ENCODE assay signal across 21 cellular contexts in the genomic region with DNA sequence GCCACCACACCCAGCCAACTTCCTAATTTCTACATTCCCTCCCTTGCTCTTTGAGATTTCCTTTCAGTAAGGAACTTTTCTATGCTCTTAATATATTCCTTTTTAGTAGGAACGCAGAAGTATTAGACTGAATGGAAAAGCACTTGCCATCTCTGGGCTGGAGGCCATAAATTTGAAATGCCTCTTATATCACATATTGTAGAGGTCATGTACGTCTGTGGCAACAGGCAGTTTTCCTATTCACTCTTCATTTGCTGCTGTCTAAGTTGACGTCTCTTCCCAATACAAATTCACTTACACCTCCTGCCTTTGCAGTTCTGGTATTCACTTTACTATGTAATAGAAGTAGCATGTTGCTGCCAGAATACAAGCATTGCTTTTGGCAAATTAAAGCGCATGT.
"Had no signal": no experiment of that assay in that cellular context is flagged by ENCODE, and none has a peak within 500 bp of the region (broad histone marks: within the 10 kb centered on the region; RNA-seq: fewer than 3 reads in every experiment).

No MANE protein-coding gene starts in this region.

- H3K27me3 Mint-ChIP-seq: activated CD4-positive, alpha-beta T cell treated with anti-CD3 and anti-CD28 coated beads, Interleukin-2, amount 10 ng/mL, durations not matched to agents 7 days and 5 days; effector memory CD8-positive, alpha-beta T cell; natural killer cell treated with Interleukin-12 subunit alpha and Interleukin-12 subunit beta and Interleukin-15 and Interleukin-18, amount 100 ng/mL, for 72 hours; stimulated activated naive CD8-positive, alpha-beta T cell treated with anti-CD3 and anti-CD28 coated beads, Interleukin-15, amount 100 ng/mL, for 72 hours had no signal

- H3K9me3 Mint-ChIP-seq: effector memory CD8-positive, alpha-beta T cell; mesothelial cell of epicardium; natural killer cell treated with Interleukin-12 subunit alpha and Interleukin-12 subunit beta and Interleukin-15 and Interleukin-18, amount 100 ng/mL, for 72 hours had no signal

- H3K4me1 Mint-ChIP-seq: mesothelial cell of epicardium had no signal

- H3K27me3 ChIP-seq: breast epithelium, colonic mucosa, dorsolateral prefrontal cortex, hepatocyte, left lung, ovary, suprapubic skin, transverse colon had no signal

- H3K27ac Mint-ChIP-seq: mesothelial cell of epicardium had no signal

- H3K4me3 Mint-ChIP-seq: activated CD4-positive, alpha-beta T cell treated with anti-CD3 and anti-CD28 coated beads, Interleukin-2, amount 10 ng/mL, durations not matched to agents 7 days and 5 days; mesothelial cell of epicardium; natural killer cell treated with Interleukin-12 subunit alpha and Interleukin-12 subunit beta and Interleukin-15 and Interleukin-18, amount 100 ng/mL, for 72 hours had no signal

- H3K36me3 ChIP-seq: breast epithelium, colonic mucosa, left lung, ovary, prostate gland, suprapubic skin, transverse colon had no signal

- H3K9me3 ChIP-seq: breast epithelium, colonic mucosa, left lung, ovary, prostate gland, suprapubic skin, transverse colon had no signal

- H3K27ac ChIP-seq: breast epithelium, colonic mucosa, dorsolateral prefrontal cortex, hepatocyte, left lung, ovary, prostate gland, suprapubic skin, transverse colon had no signal

- H3K4me1 ChIP-seq: breast epithelium had no signal

- ATAC-seq: activated CD4-positive, CD25-positive, alpha-beta regulatory T cell treated with anti-CD3 and anti-CD28 coated beads, Interleukin-2, amount 50 U/mL, for 24 hours; effector memory CD8-positive, alpha-beta T cell; esophagus mucosa; left lung; natural killer cell treated with Interleukin-12 subunit alpha and Interleukin-12 subunit beta and Interleukin-15 and Interleukin-18, amount 100 ng/mL, for 72 hours; stimulated activated naive CD8-positive, alpha-beta T cell treated with anti-CD3 and anti-CD28 coated beads, Interleukin-15, amount 100 ng/mL, for 72 hours had no signal

- H3K4me3 ChIP-seq: breast epithelium, colonic mucosa, dorsolateral prefrontal cortex, hepatocyte, left lung, ovary, prostate gland, suprapubic skin, transverse colon had no signal

- DNase-seq: activated CD4-positive, alpha-beta T cell treated with anti-CD3 and anti-CD28 coated beads, Interleukin-2, amount 10 ng/mL, durations not matched to agents 7 days and 5 days; activated naive CD4-positive, alpha-beta T cell treated with Interleukin-2 at 50 U/mL for 16 hours; colonic mucosa; dorsolateral prefrontal cortex; effector memory CD8-positive, alpha-beta T cell; foreskin melanocyte; kidney glomerular epithelial cell; left lung; mammary epithelial cell; ovary; stimulated activated CD4-positive, alpha-beta T cell treated with anti-CD3 and anti-CD28 coated beads, Interleukin-4, amount 100 ng/mL, for 24 hours; stimulated activated naive CD8-positive, alpha-beta T cell treated with anti-CD3 and anti-CD28 coated beads, Interleukin-15, amount 100 ng/mL, for 72 hours; transverse colon had no signal

- H3K36me3 Mint-ChIP-seq: mesothelial cell of epicardium; natural killer cell treated with Interleukin-12 subunit alpha and Interleukin-12 subunit beta and Interleukin-15 and Interleukin-18, amount 100 ng/mL, for 72 hours had no signal
